21 cellular contexts compared by ENCODE assay signal in genomic region chr11:66866420-66867010, GRCh38. TPM values are rescaled to one million over a fixed set of nuclear protein-coding genes. Genes with fewer than 3 reads are reported as not detected.
A peak's percentile ranks its signal among the peaks of the same experiment; 100 is the strongest.
DNase-seq lines count a peak whose midpoint lies in the region; FAIRE-seq and TF ChIP-seq lines count a peak whose summit lies in the region.
"Had no signal": no experiment of that assay in that cellular context is flagged by ENCODE, and none has a peak within 500 bp of the region (broad histone marks: within the 10 kb centered on the region; RNA-seq: fewer than 3 reads in every experiment).

No MANE protein-coding gene starts in this region.

- no peak for DNase-seq in GM12891 (ENCODE audit: insufficient read length, low spot score)
- DNase-seq in NCI-H1694 (lab: John Stamatoyannopoulos, UW): peak; percentile 38
- DNase-seq in neuronal stem cell (ENCODE audit: low spot score): no peak
- no peak for DNase-seq in medulla oblongata (ENCODE audit: extremely low spot score)
- no peak for DNase-seq in nucleus accumbens (lab: John Stamatoyannopoulos, UW)
- DNase-seq in ascending aorta (ENCODE audit: low spot score in 2 of 2): no peak
- DNase-seq in NCI-H2196 treated with DMSO at 0.1 percent for 48 hours (lab: John Stamatoyannopoulos, UW; ENCODE audit: unreplicated experiment): no peak
- DNase-seq: activated CD4-positive, alpha-beta T cell treated with anti-CD3 and anti-CD28 coated beads, Interleukin-2, amount 50 U/mL, for 4 hours; activated CD4-positive, CD25-positive, alpha-beta regulatory T cell; activated naive CD8-positive, alpha-beta T cell treated with anti-CD3 and anti-CD28 coated beads, Interleukin-2, amount 10 ng/mL, durations not matched to agents 7 days and 5 days; CD4-positive, CD25-positive, alpha-beta regulatory T cell; DMS153; GF-D8; HCEC 1CT; heart right ventricle; NCI-H1105 treated with DMSO at 0.1 percent for 48 hours; stimulated activated CD4-positive, alpha-beta T cell treated with anti-CD3 and anti-CD28 coated beads, Interleukin-2, amount 100 ng/mL, for 48 hours; substantia nigra; T1000 had no signal

- peak overlapping the region; percentile 13 for H3K23ac ChIP-seq in neuronal stem cell (ENCODE audit: low read depth, low read length, poor library complexity)

- no peak overlapping the region for H3K4me3 ChIP-seq in neuronal stem cell (ENCODE audit: low read length in 2 of 2)
- H3K4me3 ChIP-seq in ascending aorta: no peak overlapping the region
- H3K4me3 ChIP-seq: heart right ventricle, upper lobe of left lung had no signal

- no peak overlapping the region for H2BK12ac ChIP-seq in neuronal stem cell (ENCODE audit: low read length)

- peaks cover 0 to 3% of the 10 kb centered on the region in 2 donors for H3K4me1 ChIP-seq in neuronal stem cell (ENCODE audit: control insufficient read depth in 2 of 2, insufficient read depth in 1 of 2, low read depth in 1 of 2, low read length in 2 of 2)
- no peaks in the 10 kb centered on the region for H3K4me1 ChIP-seq in ascending aorta
- H3K4me1 ChIP-seq: heart right ventricle had no signal

- H3K4ac ChIP-seq in neuronal stem cell (ENCODE audit: low read length): no peak overlapping the region

- no peak overlapping the region for H3K14ac ChIP-seq in neuronal stem cell (ENCODE audit: low read length)

- intact Hi-C loops in ascending aorta (cut with DNase I): no loop called here

- no peak overlapping the region for H2BK5ac ChIP-seq in neuronal stem cell (ENCODE audit: low read length)

- H3K27ac ChIP-seq in VCaP: peak overlapping the region; percentile 2; the same call in 1 of the 2 replicates
- H3K27ac ChIP-seq in neuronal stem cell (replicated peaks; ENCODE audit: low read length): no peak overlapping the region
- no peak overlapping the region for H3K27ac ChIP-seq in ascending aorta
- H3K27ac ChIP-seq: heart right ventricle, upper lobe of left lung had no signal

- no peak overlapping the region for H2AK5ac ChIP-seq in neuronal stem cell (ENCODE audit: low read depth, low read length)

- no peaks in the 10 kb centered on the region for H3K27me3 ChIP-seq in neuronal stem cell (ENCODE audit: control insufficient read depth in 3 of 3, insufficient read depth in 3 of 3, low read depth in 1 of 3, low read length in 3 of 3)
- no peaks in the 10 kb centered on the region for H3K27me3 ChIP-seq in ascending aorta
- H3K27me3 ChIP-seq: heart right ventricle, upper lobe of left lung had no signal

- peak; percentile 45 for FAIRE-seq in GM12891 (lab: Jason Lieb, UNC)

- no CpG with 5 or more reads among the region's 11 CpGs for WGBS in neuronal stem cell (ENCODE audit: extremely low coverage in 2 of 2, insufficient read length in 2 of 2, insufficient replicate concordance in 1 of 2), 2 donors

- TF ChIP-seq CTCF in VCaP (conservative IDR thresholded peaks at IDR 0.05) (no peak), ascending aorta (IDR thresholded peaks at IDR 0.05) (no peak)

- H3K79me1 ChIP-seq in neuronal stem cell (ENCODE audit: low read depth, low read length): peaks cover 2% of the 10 kb centered on the region

- H2BK15ac ChIP-seq in neuronal stem cell (ENCODE audit: low read length): no peak overlapping the region

- TF ChIP-seq POLR2A in GM12891 (IDR thresholded peaks at IDR 0.05; ENCODE audit: low read depth, low read length): no peak

- H2BK120ac ChIP-seq in neuronal stem cell (ENCODE audit: low read depth, low read length): no peak overlapping the region

- H4K8ac ChIP-seq in neuronal stem cell (ENCODE audit: low read depth, low read length): no peak overlapping the region

- H3K36me3 ChIP-seq in neuronal stem cell (replicated peaks in 1 of 2; ENCODE audit: control insufficient read depth in 2 of 2, insufficient read depth in 2 of 2, low read length in 2 of 2): peaks cover 0 to 4% of the 10 kb centered on the region in 2 donors
- peaks cover 7 to 13% of the 10 kb centered on the region in 2 donors for H3K36me3 ChIP-seq in ascending aorta

- H3K18ac ChIP-seq in neuronal stem cell (ENCODE audit: low read length): peak overlapping the region; percentile 81

- no peaks in the 10 kb centered on the region for H3K9me3 ChIP-seq in neuronal stem cell (replicated peaks in 1 of 2; ENCODE audit: control insufficient read depth in 2 of 2, insufficient read depth in 1 of 2, low read depth in 1 of 2, low read length in 2 of 2)
- H3K9me3 ChIP-seq in ascending aorta: no peaks in the 10 kb centered on the region
- H3K9me3 ChIP-seq: heart right ventricle, upper lobe of left lung had no signal

- no peak overlapping the region for H3K9ac ChIP-seq in neuronal stem cell (ENCODE audit: low read depth, low read length, poor library complexity)

- H2AFZ ChIP-seq in neuronal stem cell (ENCODE audit: low read length): no peak overlapping the region

- no peak overlapping the region for H4K91ac ChIP-seq in neuronal stem cell (ENCODE audit: low read depth, low read length, poor library complexity)

- no peak overlapping the region for H3K4me2 ChIP-seq in neuronal stem cell (ENCODE audit: insufficient read depth, low read length, poor library complexity, severe bottlenecking)

TF ChIP-seq in GM12891, 5 proteins besides CTCF, POLR2A, EP300 and RAD21:
- TF ChIP-seq POLR2AphosphoS5 (IDR thresholded peaks at IDR 0.05; ENCODE audit: low read depth, low read length) (no peak), PAX5 (IDR thresholded peaks at IDR 0.05; ENCODE audit: insufficient read depth, low read length, severe bottlenecking) (no peak), POU2F2 (IDR thresholded peaks at IDR 0.05; ENCODE audit: low read depth, low read length) (no peak), TAF1 (IDR thresholded peaks at IDR 0.05; ENCODE audit: low read depth, low read length) (no peak), SPI1 (IDR thresholded peaks at IDR 0.05; ENCODE audit: low read depth, low read length) (no peak)
TF ChIP-seq in GM12891: peak in this region for 0.

RNA-seq across cellular contexts. Expression of gene LRFN4, which starts 9.7 kb away (rescaled TPM):
- 4.7 TPM for polyA plus RNA-seq in GM12891 (2012; ENCODE audit: low read depth, missing spikeins)
- 19.8 TPM for polyA plus RNA-seq in neuronal stem cell (2013, experiment 1 of 2)
- 20.8 TPM for polyA plus RNA-seq in neuronal stem cell (2013, experiment 2 of 2)
- 60.5 TPM for total RNA-seq in ascending aorta

RNA-seq across cellular contexts. Expression of gene RCE1, which starts 23.3 kb away (rescaled TPM):
- polyA plus RNA-seq in GM12891 (2012; ENCODE audit: low read depth, missing spikeins): 14.1 TPM
- 25.4 TPM for polyA plus RNA-seq in neuronal stem cell (2013, experiment 1 of 2)
- 23.9 TPM for polyA plus RNA-seq in neuronal stem cell (2013, experiment 2 of 2)
- total RNA-seq in ascending aorta: 45.7 TPM
